Comparison of ENCODE assay signal across 8 cellular contexts in genomic region chr20:1313236-1313964, GRCh38. TPM values are rescaled to one million over a fixed set of nuclear protein-coding genes. Genes with fewer than 3 reads are reported as not detected.
DNase-seq lines count a peak whose midpoint lies in the region; ATAC-seq and TF ChIP-seq lines count a peak whose summit lies in the region.

No MANE protein-coding gene starts in this region.

- H3K9me3 ChIP-seq in H9 (ENCODE audit: control insufficient read depth, low read depth, low read length) (no peaks in the 10 kb centered on the region), mucosa of stomach (ENCODE audit: control insufficient read depth, low read length) (no peaks in the 10 kb centered on the region)

- no peak overlapping the region for H2BK12ac ChIP-seq in H9 (ENCODE audit: insufficient read length, low read depth, low read length)

- H3K27me3 ChIP-seq in H9 (ENCODE audit: insufficient read depth, low read length), result no peaks in the 10 kb centered on the region
- no peaks in the 10 kb centered on the region for H3K27me3 ChIP-seq in mucosa of stomach (ENCODE audit: control insufficient read depth, insufficient read depth, low read length)

- H2AK5ac ChIP-seq in H9 (ENCODE audit: insufficient read length, low read length), result no peak overlapping the region

- H3K9me3 Mint-ChIP-seq in H9, result no peaks in the 10 kb centered on the region

- H3K18ac ChIP-seq in H9 (ENCODE audit: insufficient read length, low read depth, low read length), result peak overlapping the region; percentile 63

- H3T11ph ChIP-seq in H9 (ENCODE audit: low read length), result no peak overlapping the region

- DNase-seq in AG09309 (ENCODE audit: low read depth) (no peak), H9 (peak; percentile 72), NCI-H82 (lab: John Stamatoyannopoulos, UW) (peak; percentile 86), activated T-cell treated with anti-CD3 and anti-CD28 coated beads for 4 hours (peak; percentile 57), erythroblast (lab: John Stamatoyannopoulos, UW) (peak; percentile 64 to 84)
- peak; percentile 33 to 56 for DNase-seq in stimulated activated CD8-positive, alpha-beta memory T cell treated with anti-CD3 and anti-CD28 coated beads, Interleukin-7, amount 100 ng/mL, for 1 hour (ENCODE audit: low read depth in 2 of 2)

- no peaks in the 10 kb centered on the region for H3K36me3 Mint-ChIP-seq in H9 (ENCODE audit: insufficient read depth in 1 of 3, low read depth in 3 of 3)

- no peak overlapping the region for H3K4ac ChIP-seq in H9 (ENCODE audit: low read depth, low read length)

- H4K91ac ChIP-seq in H9 (ENCODE audit: insufficient read length, low read depth, low read length), result no peak overlapping the region

- no peak overlapping the region for H3K27ac Mint-ChIP-seq in H9

- no peak overlapping the region for H3K27ac ChIP-seq in H9 (ENCODE audit: insufficient read length, low read depth, low read length)

- H3K4me2 ChIP-seq in H9 (ENCODE audit: insufficient read depth, insufficient read length, low read length), result peak overlapping the region; percentile 42

- peaks cover 17% of the 10 kb centered on the region for H3K36me3 ChIP-seq in mucosa of stomach (ENCODE audit: control insufficient read depth, insufficient read depth, low read length)

- no peaks in the 10 kb centered on the region for H4K20me1 ChIP-seq in H9 (ENCODE audit: control insufficient read depth, insufficient read depth, insufficient read length)

- H3K9ac ChIP-seq in H9 (ENCODE audit: extremely low read depth, insufficient read length, low read length) (no peak overlapping the region), mucosa of stomach (ENCODE audit: low read length) (peak overlapping the region; percentile 9)

- H3K56ac ChIP-seq in H9 (ENCODE audit: insufficient read length, low read depth, low read length), result no peak overlapping the region

- H3K27me3 Mint-ChIP-seq in H9 (ENCODE audit: low read depth), result peaks cover 23% of the 10 kb centered on the region

- H3K23ac ChIP-seq in H9 (ENCODE audit: insufficient read length, low read depth, low read length), result no peak overlapping the region

- H2BK15ac ChIP-seq in H9 (ENCODE audit: low read depth, low read length), result no peak overlapping the region

- TF ChIP-seq CTCF in AG09309 (IDR thresholded peaks at IDR 0.05; ENCODE audit: control insufficient read depth, insufficient read depth, low read depth, low read length, missing control alignments) (peak; percentile 96), H9 (conservative IDR thresholded peaks at IDR 0.05) (peak; percentile 100)

- H2BK5ac ChIP-seq in H9 (ENCODE audit: insufficient read length, low read length), result no peak overlapping the region

- H3K79me2 ChIP-seq in H9 (ENCODE audit: insufficient read depth, low read length), result no peaks in the 10 kb centered on the region

- no peaks in the 10 kb centered on the region; the same call in 1 of the 2 replicates for H3K4me1 ChIP-seq in H9 (ENCODE audit: insufficient read depth, low read length)
- H3K4me1 ChIP-seq in mucosa of stomach (ENCODE audit: control insufficient read depth, insufficient read depth, low read length), result no peaks in the 10 kb centered on the region

- no peak overlapping the region for H2BK120ac ChIP-seq in H9 (ENCODE audit: low read depth, low read length, poor library complexity, severe bottlenecking)

- no peak overlapping the region for H2BK20ac ChIP-seq in H9 (ENCODE audit: low read depth, low read length, poor library complexity, severe bottlenecking)

- H3K4me3 ChIP-seq in AG09309 (ENCODE audit: control insufficient read depth, low read depth, low read length) (peak overlapping the region; percentile 46), mucosa of stomach (ENCODE audit: low read length) (no peak overlapping the region)

- H3K4me1 Mint-ChIP-seq in H9, result peaks cover 11 to 13% of the 10 kb centered on the region in 2 experiments

- WGBS in H9 (ENCODE audit: extremely low coverage, insufficient read length, low lambda C conversion rate), result no CpG with 5 or more reads among the region's 38 CpGs

- H4K8ac ChIP-seq in H9 (replicated peaks; ENCODE audit: insufficient read length, low read depth, low read length), result no peak overlapping the region

- no peak overlapping the region for H2AFZ ChIP-seq in H9 (ENCODE audit: low read length)

- TF ChIP-seq POLR2A in erythroblast (IDR thresholded peaks at IDR 0.05; ENCODE audit: low read length), result no peak

- ATAC-seq in GM21786 (IDR thresholded peaks at IDR 0.05; ENCODE audit: unreplicated experiment), result no peak

- no peak overlapping the region for H4K5ac ChIP-seq in H9 (ENCODE audit: insufficient read length, low read depth, low read length)

- peak overlapping the region; percentile 69 for H3K14ac ChIP-seq in H9 (ENCODE audit: insufficient read depth, low read length)

- no peaks in the 10 kb centered on the region for H3K79me1 ChIP-seq in H9 (ENCODE audit: insufficient read depth, low read depth, low read length, poor library complexity, severe bottlenecking)

- H3K23me2 ChIP-seq in H9 (ENCODE audit: insufficient read length, low read depth, low read length, poor library complexity, severe bottlenecking), result peaks cover 5% of the 10 kb centered on the region

- H3K4me3 Mint-ChIP-seq in H9, result peak overlapping the region; percentile 42 to 55; a peak in 4 of 5 replicates

RNA-seq across cellular contexts. Expression of gene SDCBP2, which starts 15.5 kb away (rescaled TPM):
- total RNA-seq in H9 (2021), result 1.9 and 3.1 TPM in 2 replicates

RNA-seq across cellular contexts. Expression of gene SNPH, which starts 47.3 kb away (rescaled TPM):
- 1.8 TPM in 2 replicates for total RNA-seq in H9 (2021)
